ENCODE assay signal across 34 cellular contexts in genomic region chr7:102075553-102076135, GRCh38.
"Had no signal": no experiment of that assay in that cellular context is flagged by ENCODE, and none has a peak within 500 bp of the region (broad histone marks: within the 10 kb centered on the region; RNA-seq: fewer than 3 reads in every experiment).

No MANE protein-coding gene starts in this region.

- H3K4me3 ChIP-seq: adrenal gland, Peyer's patch, SJSA1 had no signal

- H3K4me2 ChIP-seq: KMS-11, SK-N-SH had no signal

- H3K9ac ChIP-seq: KMS-11, SK-N-SH had no signal

- H3K36me3 ChIP-seq: adrenal gland had no signal

- H3K4me1 Mint-ChIP-seq: activated CD4-positive, alpha-beta T cell treated with anti-CD3 and anti-CD28 coated beads for 36 hours; activated naive CD4-positive, alpha-beta T cell treated with anti-CD3 and anti-CD28 coated beads, Interleukin-2, amount 50 U/mL, for 24 hours had no signal

- H3K4me3 Mint-ChIP-seq: activated CD4-positive, alpha-beta T cell treated with anti-CD3 and anti-CD28 coated beads for 36 hours; activated CD4-positive, alpha-beta T cell treated with anti-CD3 and anti-CD28 coated beads, Interleukin-2, amount 10 ng/mL, durations not matched to agents 7 days and 5 days; activated CD8-positive, alpha-beta T cell treated with anti-CD3 and anti-CD28 coated beads, Interleukin-2, amount 10 ng/mL, durations not matched to agents 7 days and 5 days; activated naive CD4-positive, alpha-beta T cell treated with anti-CD3 and anti-CD28 coated beads, Interleukin-2, amount 50 U/mL, for 24 hours; activated T-cell treated with anti-CD3 and anti-CD28 coated beads, Interleukin-2, amount 50 U/mL, for 24 hours; brain; T-helper 1 cell treated with Interleukin-12 subunit alpha and Interleukin-12 subunit beta and Interleukin-4 antibody, amounts not matched to agents 30 μg/mL and 1 μg/mL, for 36 hours; T-helper 2 cell treated with Interferon-gamma antibody and Interleukin-4, amounts not matched to agents 5 μg/mL and 100 μg/mL, for 36 hours; WTC11 had no signal

- H3K27me3 ChIP-seq: adrenal gland, Peyer's patch, SJSA1 had no signal

- H3K4me1 ChIP-seq: adrenal gland, Peyer's patch had no signal

- ATAC-seq: activated CD4-positive, alpha-beta T cell treated with anti-CD3 and anti-CD28 coated beads for 36 hours; activated CD4-positive, CD25-positive, alpha-beta regulatory T cell treated with anti-CD3 and anti-CD28 coated beads, Interleukin-2, amount 50 U/mL, for 24 hours; activated CD8-positive, alpha-beta T cell treated with anti-CD3 and anti-CD28 coated beads, Interleukin-2, amount 10 ng/mL, durations not matched to agents 7 days and 5 days; PC-3; WTC11 had no signal

- FAIRE-seq: bronchial epithelial cell, TTC549 had no signal

- H3K27me3 Mint-ChIP-seq: activated CD4-positive, alpha-beta T cell treated with anti-CD3 and anti-CD28 coated beads for 36 hours; activated CD4-positive, alpha-beta T cell treated with anti-CD3 and anti-CD28 coated beads, Interleukin-2, amount 10 ng/mL, durations not matched to agents 7 days and 5 days; activated naive CD4-positive, alpha-beta T cell treated with anti-CD3 and anti-CD28 coated beads, Interleukin-2, amount 50 U/mL, for 24 hours; activated T-cell treated with anti-CD3 and anti-CD28 coated beads, Interleukin-2, amount 50 U/mL, for 24 hours had no signal

- H3K9me3 Mint-ChIP-seq: activated naive CD4-positive, alpha-beta T cell treated with anti-CD3 and anti-CD28 coated beads, Interleukin-2, amount 50 U/mL, for 24 hours had no signal

- H3K27ac ChIP-seq: adrenal gland, KMS-11, Peyer's patch, SJSA1 had no signal

- H3K27ac Mint-ChIP-seq: activated CD4-positive, alpha-beta T cell treated with anti-CD3 and anti-CD28 coated beads for 36 hours; activated CD4-positive, alpha-beta T cell treated with anti-CD3 and anti-CD28 coated beads, Interleukin-2, amount 10 ng/mL, durations not matched to agents 7 days and 5 days; activated CD8-positive, alpha-beta T cell treated with anti-CD3 and anti-CD28 coated beads, Interleukin-2, amount 10 ng/mL, durations not matched to agents 7 days and 5 days; activated naive CD4-positive, alpha-beta T cell treated with anti-CD3 and anti-CD28 coated beads, Interleukin-2, amount 50 U/mL, for 24 hours; activated T-cell treated with anti-CD3 and anti-CD28 coated beads, Interleukin-2, amount 50 U/mL, for 24 hours; activated T-helper 2 cell treated with anti-CD3 and anti-CD28 coated beads, Interferon-gamma antibody, Interleukin-2, Interleukin-4, amounts not matched to agents 10 μg/mL and 5 μg/mL and 100 μg/mL, durations not matched to agents 14 hours and 24 hours and 36 hours; brain; T-helper 1 cell treated with Interleukin-12 subunit alpha and Interleukin-12 subunit beta and Interleukin-4 antibody, amounts not matched to agents 30 μg/mL and 1 μg/mL, for 36 hours; T-helper 2 cell treated with Interferon-gamma antibody and Interleukin-4, amounts not matched to agents 5 μg/mL and 100 μg/mL, for 36 hours had no signal

- DNase-seq: activated CD4-positive, alpha-beta T cell treated with anti-CD3 and anti-CD28 coated beads for 36 hours; activated CD4-positive, alpha-beta T cell treated with anti-CD3 and anti-CD28 coated beads, Interleukin-2, amount 10 ng/mL, durations not matched to agents 7 days and 5 days; activated CD4-positive, alpha-beta T cell treated with anti-CD3 and anti-CD28 coated beads, Interleukin-2, amount 50 U/mL, for 48 hours; activated CD8-positive, alpha-beta T cell treated with anti-CD3 and anti-CD28 coated beads, Interleukin-2, amount 10 ng/mL, durations not matched to agents 7 days and 5 days; activated gamma-delta T cell; activated naive CD4-positive, alpha-beta T cell treated with Interleukin-2 at 50 U/mL for 16 hours; activated T-cell treated with anti-CD3 and anti-CD28 coated beads, Interleukin-2, amount 50 U/mL, for 24 hours; central memory CD4-positive, alpha-beta T cell; MM.1S; MV-4-11; NCI-H1092; NCI-H1417; NCI-H146; NCI-H1930; NCI-H345; NCI-H524 treated with DMSO at 0.1 percent for 48 hours; NK-92 treated with Interleukin-12 subunit alpha and Interleukin-12 subunit beta, amount 100 ng/mL, for 24 hours; PC-3; Peyer's patch; RPMI8226; SHP77 treated with DMSO at 0.1 percent for 48 hours; SK-N-SH had no signal

- H3K9me3 ChIP-seq: adrenal gland, Peyer's patch, SJSA1 had no signal
